Comparison of ENCODE assay signal across 1 cellular context in the genomic region with DNA sequence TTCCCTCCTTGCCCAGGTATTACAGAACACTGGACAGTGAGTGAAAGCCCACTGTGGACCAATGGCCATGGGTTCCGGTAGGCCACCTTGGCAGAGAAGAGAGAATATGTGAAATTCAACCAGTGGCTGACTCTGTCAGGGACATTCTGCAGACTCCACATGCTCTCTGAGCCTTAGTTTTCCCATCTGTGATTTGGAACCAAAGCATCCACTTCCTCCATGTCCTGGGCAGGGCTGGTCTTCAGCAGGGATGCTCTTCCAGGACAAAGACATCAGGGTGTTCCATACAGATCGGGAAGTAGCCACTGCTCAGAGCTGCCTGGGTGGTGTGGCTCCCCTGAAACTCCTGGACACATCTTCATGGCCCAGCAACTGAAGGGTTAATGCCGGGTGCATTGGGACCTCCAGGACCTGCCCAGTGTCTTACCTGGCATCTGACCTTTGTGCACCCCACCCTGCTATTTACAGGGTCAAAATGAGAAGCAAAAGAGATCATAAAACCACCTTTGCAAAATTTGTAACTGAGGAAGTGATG.
TF ChIP-seq lines count a peak whose summit lies in the region.

No MANE protein-coding gene starts in this region.

TF ChIP-seq in HCT116, 20 proteins besides CTCF, POLR2A, EP300 and RAD21:
- no peak for TF ChIP-seq ZFX (IDR thresholded peaks at IDR 0.05)
- TF ChIP-seq SIN3A (IDR thresholded peaks at IDR 0.05; ENCODE audit: low read depth), result no peak
